1 cellular context compared by ENCODE assay signal in the genomic region with DNA sequence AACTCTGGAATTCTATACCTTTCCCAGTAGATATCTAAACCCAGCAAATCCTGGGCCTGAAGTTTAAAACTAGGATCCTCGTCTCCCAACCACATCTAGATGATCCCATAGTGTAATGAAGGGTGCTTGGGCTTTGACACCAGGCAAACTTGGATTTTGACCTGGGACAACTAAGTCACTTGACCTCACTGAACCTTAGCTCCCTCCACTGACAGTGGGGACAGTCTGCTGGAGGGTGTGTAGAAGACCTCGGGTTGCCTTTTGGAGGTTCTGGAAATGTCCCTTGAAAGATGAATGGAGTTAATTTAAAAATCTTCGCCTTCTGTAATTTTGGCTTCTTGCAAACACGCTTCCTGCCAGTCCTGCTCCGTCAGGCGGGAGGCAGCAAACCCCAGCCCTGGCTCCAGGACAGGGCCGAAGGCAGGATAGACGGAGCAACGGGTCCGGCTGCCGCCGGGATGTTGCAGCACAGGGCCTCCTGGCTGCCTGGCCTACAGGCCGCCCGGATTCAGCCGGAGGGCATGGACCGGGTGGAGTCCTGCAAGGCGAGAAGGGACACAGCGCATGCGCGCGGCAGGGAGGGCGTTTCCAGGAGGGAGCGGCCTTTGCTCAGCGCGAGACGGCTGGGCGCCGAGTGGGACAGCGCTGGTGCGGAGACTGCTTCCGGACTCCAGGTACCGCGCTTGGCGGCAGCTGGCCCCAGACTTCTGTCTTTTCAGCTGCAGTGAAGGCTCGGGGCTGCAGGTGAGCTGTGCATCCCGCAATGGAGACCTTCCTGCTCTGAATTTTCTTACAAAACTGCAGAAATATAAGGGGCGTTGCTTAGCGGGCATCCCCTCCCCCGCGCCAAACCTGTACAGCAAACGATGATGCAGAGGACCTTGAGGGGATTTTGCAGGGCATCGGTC.
A peak's percentile ranks its signal among the peaks of the same experiment; 100 is the strongest.
TF ChIP-seq lines count a peak whose summit lies in the region.

A gene with protein sequence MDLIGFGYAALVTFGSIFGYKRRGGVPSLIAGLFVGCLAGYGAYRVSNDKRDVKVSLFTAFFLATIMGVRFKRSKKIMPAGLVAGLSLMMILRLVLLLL (plus strand): TSS at position 612 of the 908 bp plus-strand sequence. CDS start 5,990 bp downstream, outside the sequence.

TF ChIP-seq in GM23338, 12 proteins besides CTCF, POLR2A, EP300 and RAD21:
- peak; percentile 90 for TF ChIP-seq POLR2AphosphoS5 (IDR thresholded peaks at IDR 0.05; ENCODE audit: low read depth)
- TF ChIP-seq, protein P1, sequence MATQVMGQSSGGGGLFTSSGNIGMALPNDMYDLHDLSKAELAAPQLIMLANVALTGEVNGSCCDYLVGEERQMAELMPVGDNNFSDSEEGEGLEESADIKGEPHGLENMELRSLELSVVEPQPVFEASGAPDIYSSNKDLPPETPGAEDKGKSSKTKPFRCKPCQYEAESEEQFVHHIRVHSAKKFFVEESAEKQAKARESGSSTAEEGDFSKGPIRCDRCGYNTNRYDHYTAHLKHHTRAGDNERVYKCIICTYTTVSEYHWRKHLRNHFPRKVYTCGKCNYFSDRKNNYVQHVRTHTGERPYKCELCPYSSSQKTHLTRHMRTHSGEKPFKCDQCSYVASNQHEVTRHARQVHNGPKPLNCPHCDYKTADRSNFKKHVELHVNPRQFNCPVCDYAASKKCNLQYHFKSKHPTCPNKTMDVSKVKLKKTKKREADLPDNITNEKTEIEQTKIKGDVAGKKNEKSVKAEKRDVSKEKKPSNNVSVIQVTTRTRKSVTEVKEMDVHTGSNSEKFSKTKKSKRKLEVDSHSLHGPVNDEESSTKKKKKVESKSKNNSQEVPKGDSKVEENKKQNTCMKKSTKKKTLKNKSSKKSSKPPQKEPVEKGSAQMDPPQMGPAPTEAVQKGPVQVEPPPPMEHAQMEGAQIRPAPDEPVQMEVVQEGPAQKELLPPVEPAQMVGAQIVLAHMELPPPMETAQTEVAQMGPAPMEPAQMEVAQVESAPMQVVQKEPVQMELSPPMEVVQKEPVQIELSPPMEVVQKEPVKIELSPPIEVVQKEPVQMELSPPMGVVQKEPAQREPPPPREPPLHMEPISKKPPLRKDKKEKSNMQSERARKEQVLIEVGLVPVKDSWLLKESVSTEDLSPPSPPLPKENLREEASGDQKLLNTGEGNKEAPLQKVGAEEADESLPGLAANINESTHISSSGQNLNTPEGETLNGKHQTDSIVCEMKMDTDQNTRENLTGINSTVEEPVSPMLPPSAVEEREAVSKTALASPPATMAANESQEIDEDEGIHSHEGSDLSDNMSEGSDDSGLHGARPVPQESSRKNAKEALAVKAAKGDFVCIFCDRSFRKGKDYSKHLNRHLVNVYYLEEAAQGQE (IDR thresholded peaks at IDR 0.05; ENCODE audit: unreplicated experiment), result peak; percentile 33
- TF ChIP-seq, protein P2, sequence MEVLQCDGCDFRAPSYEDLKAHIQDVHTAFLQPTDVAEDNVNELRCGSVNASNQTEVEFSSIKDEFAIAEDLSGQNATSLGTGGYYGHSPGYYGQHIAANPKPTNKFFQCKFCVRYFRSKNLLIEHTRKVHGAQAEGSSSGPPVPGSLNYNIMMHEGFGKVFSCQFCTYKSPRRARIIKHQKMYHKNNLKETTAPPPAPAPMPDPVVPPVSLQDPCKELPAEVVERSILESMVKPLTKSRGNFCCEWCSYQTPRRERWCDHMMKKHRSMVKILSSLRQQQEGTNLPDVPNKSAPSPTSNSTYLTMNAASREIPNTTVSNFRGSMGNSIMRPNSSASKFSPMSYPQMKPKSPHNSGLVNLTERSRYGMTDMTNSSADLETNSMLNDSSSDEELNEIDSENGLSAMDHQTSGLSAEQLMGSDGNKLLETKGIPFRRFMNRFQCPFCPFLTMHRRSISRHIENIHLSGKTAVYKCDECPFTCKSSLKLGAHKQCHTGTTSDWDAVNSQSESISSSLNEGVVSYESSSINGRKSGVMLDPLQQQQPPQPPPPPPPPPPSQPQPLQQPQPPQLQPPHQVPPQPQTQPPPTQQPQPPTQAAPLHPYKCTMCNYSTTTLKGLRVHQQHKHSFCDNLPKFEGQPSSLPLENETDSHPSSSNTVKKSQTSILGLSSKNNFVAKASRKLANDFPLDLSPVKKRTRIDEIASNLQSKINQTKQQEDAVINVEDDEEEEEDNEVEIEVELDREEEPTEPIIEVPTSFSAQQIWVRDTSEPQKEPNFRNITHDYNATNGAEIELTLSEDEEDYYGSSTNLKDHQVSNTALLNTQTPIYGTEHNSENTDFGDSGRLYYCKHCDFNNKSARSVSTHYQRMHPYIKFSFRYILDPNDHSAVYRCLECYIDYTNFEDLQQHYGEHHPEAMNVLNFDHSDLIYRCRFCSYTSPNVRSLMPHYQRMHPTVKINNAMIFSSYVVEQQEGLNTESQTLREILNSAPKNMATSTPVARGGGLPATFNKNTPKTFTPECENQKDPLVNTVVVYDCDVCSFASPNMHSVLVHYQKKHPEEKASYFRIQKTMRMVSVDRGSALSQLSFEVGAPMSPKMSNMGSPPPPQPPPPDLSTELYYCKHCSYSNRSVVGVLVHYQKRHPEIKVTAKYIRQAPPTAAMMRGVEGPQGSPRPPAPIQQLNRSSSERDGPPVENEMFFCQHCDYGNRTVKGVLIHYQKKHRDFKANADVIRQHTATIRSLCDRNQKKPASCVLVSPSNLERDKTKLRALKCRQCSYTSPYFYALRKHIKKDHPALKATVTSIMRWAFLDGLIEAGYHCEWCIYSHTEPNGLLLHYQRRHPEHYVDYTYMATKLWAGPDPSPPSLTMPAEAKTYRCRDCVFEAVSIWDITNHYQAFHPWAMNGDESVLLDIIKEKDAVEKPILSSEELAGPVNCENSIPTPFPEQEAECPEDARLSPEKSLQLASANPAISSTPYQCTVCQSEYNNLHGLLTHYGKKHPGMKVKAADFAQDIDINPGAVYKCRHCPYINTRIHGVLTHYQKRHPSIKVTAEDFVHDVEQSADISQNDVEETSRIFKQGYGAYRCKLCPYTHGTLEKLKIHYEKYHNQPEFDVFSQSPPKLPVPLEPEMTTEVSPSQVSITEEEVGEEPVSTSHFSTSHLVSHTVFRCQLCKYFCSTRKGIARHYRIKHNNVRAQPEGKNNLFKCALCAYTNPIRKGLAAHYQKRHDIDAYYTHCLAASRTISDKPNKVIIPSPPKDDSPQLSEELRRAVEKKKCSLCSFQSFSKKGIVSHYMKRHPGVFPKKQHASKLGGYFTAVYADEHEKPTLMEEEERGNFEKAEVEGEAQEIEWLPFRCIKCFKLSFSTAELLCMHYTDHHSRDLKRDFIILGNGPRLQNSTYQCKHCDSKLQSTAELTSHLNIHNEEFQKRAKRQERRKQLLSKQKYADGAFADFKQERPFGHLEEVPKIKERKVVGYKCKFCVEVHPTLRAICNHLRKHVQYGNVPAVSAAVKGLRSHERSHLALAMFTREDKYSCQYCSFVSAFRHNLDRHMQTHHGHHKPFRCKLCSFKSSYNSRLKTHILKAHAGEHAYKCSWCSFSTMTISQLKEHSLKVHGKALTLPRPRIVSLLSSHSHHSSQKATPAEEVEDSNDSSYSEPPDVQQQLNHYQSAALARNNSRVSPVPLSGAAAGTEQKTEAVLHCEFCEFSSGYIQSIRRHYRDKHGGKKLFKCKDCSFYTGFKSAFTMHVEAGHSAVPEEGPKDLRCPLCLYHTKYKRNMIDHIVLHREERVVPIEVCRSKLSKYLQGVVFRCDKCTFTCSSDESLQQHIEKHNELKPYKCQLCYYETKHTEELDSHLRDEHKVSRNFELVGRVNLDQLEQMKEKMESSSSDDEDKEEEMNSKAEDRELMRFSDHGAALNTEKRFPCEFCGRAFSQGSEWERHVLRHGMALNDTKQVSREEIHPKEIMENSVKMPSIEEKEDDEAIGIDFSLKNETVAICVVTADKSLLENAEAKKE (CRISPR knock-in tag; IDR thresholded peaks at IDR 0.05), result no peak
